Comparison of ENCODE assay signal across 8 cellular contexts in genomic region chr1:32702599-32703478, GRCh38. TPM values are rescaled to one million over a fixed set of nuclear protein-coding genes. Genes with fewer than 3 reads are reported as not detected.
DNase-seq lines count a peak whose midpoint lies in the region; ATAC-seq and TF ChIP-seq lines count a peak whose summit lies in the region.

SYNC (minus strand) TSS chr1:32702770; CDS start chr1:32702660, 110 bp downstream.

- H3K56ac ChIP-seq in H9 (ENCODE audit: insufficient read length, low read depth, low read length), result no peak within 1 kb of the TSS

- H3K23ac ChIP-seq in H9 (ENCODE audit: insufficient read length, low read depth, low read length), result no peak within 1 kb of the TSS

- no peak within 1 kb of the TSS for H3K9ac ChIP-seq in H9 (ENCODE audit: extremely low read depth, insufficient read length, low read length)

- H3T11ph ChIP-seq in H9 (ENCODE audit: low read length), result no peak within 1 kb of the TSS

- no peak within 1 kb of the TSS for H4K91ac ChIP-seq in H9 (ENCODE audit: insufficient read length, low read depth, low read length)

- no peak within 1 kb of the TSS for H2BK15ac ChIP-seq in H9 (ENCODE audit: low read depth, low read length)

- no peak within 1 kb of the TSS for H4K5ac ChIP-seq in H9 (ENCODE audit: insufficient read length, low read depth, low read length)

- no peaks in the 10 kb centered on the region for H3K79me2 ChIP-seq in H9 (ENCODE audit: insufficient read depth, low read length)

- H3K23me2 ChIP-seq in H9 (ENCODE audit: insufficient read length, low read depth, low read length, poor library complexity, severe bottlenecking), result peaks cover 10% of the 10 kb centered on the region

- H3K79me1 ChIP-seq in H9 (ENCODE audit: insufficient read depth, low read depth, low read length, poor library complexity, severe bottlenecking), result no peaks in the 10 kb centered on the region

- H2AFZ ChIP-seq in H9 (ENCODE audit: low read length), result no peak within 1 kb of the TSS

- H2BK12ac ChIP-seq in H9 (ENCODE audit: insufficient read length, low read depth, low read length), result no peak within 1 kb of the TSS

- TF ChIP-seq CTCF in AG09319 (IDR thresholded peaks at IDR 0.05; ENCODE audit: low read depth, low read length) (no peak), H9 (conservative IDR thresholded peaks at IDR 0.05) (no peak), fibroblast of villous mesenchyme (IDR thresholded peaks at IDR 0.05; ENCODE audit: insufficient read depth, low read depth, low read length) (no peak)

- H3K14ac ChIP-seq in H9 (ENCODE audit: insufficient read depth, low read length), result no peak within 1 kb of the TSS; the same call in 1 of the 2 replicates

- DNase-seq in AG09319 (ENCODE audit: extremely low read depth, low read depth) (peak; percentile 45), H9 (no peak), fibroblast of villous mesenchyme (ENCODE audit: low read depth) (no peak), NCI-H1048 (lab: John Stamatoyannopoulos, UW) (no peak)
- DNase-seq in activated T-cell treated with anti-CD3 and anti-CD28 coated beads, Interleukin-2, amount 50 U/mL, for 72 hours, result peak in 1 of 2 donors; percentile 42
- DNase-seq in naive thymus-derived CD8-positive, alpha-beta T cell, result peak in 1 of 10 donors; percentile 23

- H3K27me3 Mint-ChIP-seq in H9 (ENCODE audit: low read depth), result peaks cover 55% of the 10 kb centered on the region
- peaks cover 28% of the 10 kb centered on the region for H3K27me3 Mint-ChIP-seq in activated T-cell treated with anti-CD3 and anti-CD28 coated beads, Interleukin-2, amount 50 U/mL, for 72 hours (ENCODE audit: low read depth)
- H3K27me3 Mint-ChIP-seq in naive thymus-derived CD8-positive, alpha-beta T cell, result peaks cover 31 to 61% (median 40%) of the 10 kb centered on the region in 5 donors

- H3K9me3 Mint-ChIP-seq in H9, result no peaks in the 10 kb centered on the region
- no peaks in the 10 kb centered on the region for H3K9me3 Mint-ChIP-seq in activated T-cell treated with anti-CD3 and anti-CD28 coated beads, Interleukin-2, amount 50 U/mL, for 72 hours
- no peaks in the 10 kb centered on the region for H3K9me3 Mint-ChIP-seq in naive thymus-derived CD8-positive, alpha-beta T cell

- H3K4me2 ChIP-seq in H9 (ENCODE audit: insufficient read depth, insufficient read length, low read length), result peak within 1 kb of the TSS; percentile 82

- H3K4me1 ChIP-seq in H9 (ENCODE audit: insufficient read depth, low read length), result no peaks in the 10 kb centered on the region; the same call in 1 of the 2 replicates

- H3K4me3 Mint-ChIP-seq in H9, result peak within 1 kb of the TSS; percentile 68 to 80
- peak within 1 kb of the TSS; percentile 42 to 62 for H3K4me3 Mint-ChIP-seq in activated T-cell treated with anti-CD3 and anti-CD28 coated beads, Interleukin-2, amount 50 U/mL, for 72 hours
- peak within 1 kb of the TSS; percentile 48 to 82 (median 70) for H3K4me3 Mint-ChIP-seq in naive thymus-derived CD8-positive, alpha-beta T cell

- H3K27ac Mint-ChIP-seq in H9, result no peak within 1 kb of the TSS
- no peak within 1 kb of the TSS for H3K27ac Mint-ChIP-seq in activated T-cell treated with anti-CD3 and anti-CD28 coated beads, Interleukin-2, amount 50 U/mL, for 72 hours
- H3K27ac Mint-ChIP-seq in naive thymus-derived CD8-positive, alpha-beta T cell, result peak within 1 kb of the TSS in 1 of 10 donors; percentile 19

- no peak within 1 kb of the TSS for H2BK120ac ChIP-seq in H9 (ENCODE audit: low read depth, low read length, poor library complexity, severe bottlenecking)

- POLR2A ChIA-PET in naive thymus-derived CD8-positive, alpha-beta T cell (lab: Charles Lee), result interaction anchor here (0.6 kb wide), 1 partner anchor 98 kb away, joined by 10 read pairs; no protein-coding TSS in a partner anchor

- no peak within 1 kb of the TSS for H2AK5ac ChIP-seq in H9 (ENCODE audit: insufficient read length, low read length)

- no peak within 1 kb of the TSS for H2BK20ac ChIP-seq in H9 (ENCODE audit: low read depth, low read length, poor library complexity, severe bottlenecking)

- peaks cover 0 to 1% (median 0%) of the 10 kb centered on the region in 3 experiments; a peak in 1 of 7 replicates for H3K36me3 Mint-ChIP-seq in H9 (ENCODE audit: insufficient read depth in 1 of 3, low read depth in 3 of 3)
- peaks cover 0 to 3% of the 10 kb centered on the region in 2 donors for H3K36me3 Mint-ChIP-seq in activated T-cell treated with anti-CD3 and anti-CD28 coated beads, Interleukin-2, amount 50 U/mL, for 72 hours (ENCODE audit: insufficient read depth in 2 of 2)
- H3K36me3 Mint-ChIP-seq in naive thymus-derived CD8-positive, alpha-beta T cell, result peaks cover 0 to 4% (median 0%) of the 10 kb centered on the region in 3 donors

- WGBS in H9 (ENCODE audit: extremely low coverage, insufficient read length, low lambda C conversion rate), result no CpG with 5 or more reads among the region's 70 CpGs

- H3K4me1 Mint-ChIP-seq in H9, result peaks cover 15 to 17% of the 10 kb centered on the region in 2 experiments
- H3K4me1 Mint-ChIP-seq in activated T-cell treated with anti-CD3 and anti-CD28 coated beads, Interleukin-2, amount 50 U/mL, for 72 hours (ENCODE audit: low read depth), result peaks cover 8% of the 10 kb centered on the region
- peaks cover 7 to 14% (median 9%) of the 10 kb centered on the region in 4 donors for H3K4me1 Mint-ChIP-seq in naive thymus-derived CD8-positive, alpha-beta T cell

- H3K4ac ChIP-seq in H9 (ENCODE audit: low read depth, low read length), result no peak within 1 kb of the TSS

- peaks cover 5% of the 10 kb centered on the region; the same call in 1 of the 2 replicates for H3K27me3 ChIP-seq in H9 (ENCODE audit: insufficient read depth, low read length)

- H3K18ac ChIP-seq in H9 (ENCODE audit: insufficient read length, low read depth, low read length), result no peak within 1 kb of the TSS

- no peak within 1 kb of the TSS for H4K8ac ChIP-seq in H9 (replicated peaks; ENCODE audit: insufficient read length, low read depth, low read length)

- ATAC-seq in activated T-cell treated with anti-CD3 and anti-CD28 coated beads, Interleukin-2, amount 50 U/mL, for 72 hours (replicated peaks in 1 of 2), result peak; percentile 74 to 78
- ATAC-seq in naive thymus-derived CD8-positive, alpha-beta T cell, result peak; percentile 53 to 59
- no peak for ATAC-seq in HG03135 (IDR thresholded peaks at IDR 0.05; ENCODE audit: unreplicated experiment)
- ATAC-seq in HG02588 (IDR thresholded peaks at IDR 0.05; ENCODE audit: unreplicated experiment), result no peak

- H3K4me3 ChIP-seq in fibroblast of villous mesenchyme (ENCODE audit: low read depth, low read length), result peak within 1 kb of the TSS; percentile 76

- no peak within 1 kb of the TSS for H2BK5ac ChIP-seq in H9 (ENCODE audit: insufficient read length, low read length)

- no peak within 1 kb of the TSS for H3K27ac ChIP-seq in H9 (ENCODE audit: insufficient read length, low read depth, low read length)

- no peaks in the 10 kb centered on the region for H4K20me1 ChIP-seq in H9 (ENCODE audit: control insufficient read depth, insufficient read depth, insufficient read length)

- H3K9me3 ChIP-seq in H9 (ENCODE audit: control insufficient read depth, low read depth, low read length), result no peaks in the 10 kb centered on the region

RNA-seq across cellular contexts. Expression of gene SYNC, which starts in this region (rescaled TPM):
- total RNA-seq in H9 (2021) (0.15 TPM in 2 replicates), fibroblast of villous mesenchyme (56.0 and 72.5 TPM in 2 replicates)
- total RNA-seq in activated T-cell treated with anti-CD3 and anti-CD28 coated beads, Interleukin-2, amount 50 U/mL, for 72 hours, result not detected
- total RNA-seq in naive thymus-derived CD8-positive, alpha-beta T cell, result not detected
- not detected for polyA plus RNA-seq in naive thymus-derived CD8-positive, alpha-beta T cell

Comparison
In these comparisons a context has a peak if more than half of its experiments do, and no peak if none do; other contexts are left out.
1. RNA of gene SYNC (total RNA-seq): 56.0 to 72.5 TPM in fibroblast of villous mesenchyme; 0.15 TPM in H9, not detected in naive thymus-derived CD8-positive, alpha-beta T cell and not detected in activated T-cell treated with anti-CD3 and anti-CD28 coated beads, Interleukin-2, amount 50 U/mL, for 72 hours; every median in the first group is over 10 times any median in the second.
2. Peak in ATAC-seq in activated T-cell treated with anti-CD3 and anti-CD28 coated beads, Interleukin-2, amount 50 U/mL, for 72 hours; RNA of the gene not detected or under 1 TPM.
3. Peak in ATAC-seq in naive thymus-derived CD8-positive, alpha-beta T cell; RNA of the gene not detected or under 1 TPM.
4. Peak in every context shown above with its lines, with median percentiles within 50 percentile points of each other: H3K4me3 Mint-ChIP-seq.